In the genomic region with DNA sequence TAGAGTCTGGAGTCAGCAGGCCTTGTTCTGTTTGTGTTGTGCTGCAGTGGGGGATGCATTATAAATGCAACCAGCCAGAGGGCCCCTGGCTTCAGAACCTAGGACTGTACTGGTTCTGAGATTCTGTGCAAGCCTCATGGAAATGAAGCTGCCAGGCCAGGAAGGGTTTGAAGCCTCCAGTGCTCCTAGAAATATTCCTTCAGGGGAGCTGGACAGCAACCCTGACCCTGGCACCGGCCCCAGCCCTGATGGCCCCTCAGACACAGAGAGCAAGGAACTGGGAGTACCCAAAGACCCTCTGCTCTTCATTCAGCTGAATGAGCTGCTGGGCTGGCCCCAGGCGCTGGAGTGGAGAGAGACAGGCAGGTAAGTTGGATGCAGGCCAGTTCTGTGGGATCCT, we compare ENCODE assay signal across 18 cellular contexts. TPM values are rescaled to one million over a fixed set of nuclear protein-coding genes. Genes with fewer than 3 reads are reported as not detected.
A peak's percentile ranks its signal among the peaks of the same experiment; 100 is the strongest.
DNase-seq lines count a peak whose midpoint lies in the region; ATAC-seq and TF ChIP-seq lines count a peak whose summit lies in the region.
"Had no signal": no experiment of that assay in that cellular context is flagged by ENCODE, and none has a peak within 500 bp of the region (broad histone marks: within the 10 kb centered on the region; RNA-seq: fewer than 3 reads in every experiment).

A gene with protein sequence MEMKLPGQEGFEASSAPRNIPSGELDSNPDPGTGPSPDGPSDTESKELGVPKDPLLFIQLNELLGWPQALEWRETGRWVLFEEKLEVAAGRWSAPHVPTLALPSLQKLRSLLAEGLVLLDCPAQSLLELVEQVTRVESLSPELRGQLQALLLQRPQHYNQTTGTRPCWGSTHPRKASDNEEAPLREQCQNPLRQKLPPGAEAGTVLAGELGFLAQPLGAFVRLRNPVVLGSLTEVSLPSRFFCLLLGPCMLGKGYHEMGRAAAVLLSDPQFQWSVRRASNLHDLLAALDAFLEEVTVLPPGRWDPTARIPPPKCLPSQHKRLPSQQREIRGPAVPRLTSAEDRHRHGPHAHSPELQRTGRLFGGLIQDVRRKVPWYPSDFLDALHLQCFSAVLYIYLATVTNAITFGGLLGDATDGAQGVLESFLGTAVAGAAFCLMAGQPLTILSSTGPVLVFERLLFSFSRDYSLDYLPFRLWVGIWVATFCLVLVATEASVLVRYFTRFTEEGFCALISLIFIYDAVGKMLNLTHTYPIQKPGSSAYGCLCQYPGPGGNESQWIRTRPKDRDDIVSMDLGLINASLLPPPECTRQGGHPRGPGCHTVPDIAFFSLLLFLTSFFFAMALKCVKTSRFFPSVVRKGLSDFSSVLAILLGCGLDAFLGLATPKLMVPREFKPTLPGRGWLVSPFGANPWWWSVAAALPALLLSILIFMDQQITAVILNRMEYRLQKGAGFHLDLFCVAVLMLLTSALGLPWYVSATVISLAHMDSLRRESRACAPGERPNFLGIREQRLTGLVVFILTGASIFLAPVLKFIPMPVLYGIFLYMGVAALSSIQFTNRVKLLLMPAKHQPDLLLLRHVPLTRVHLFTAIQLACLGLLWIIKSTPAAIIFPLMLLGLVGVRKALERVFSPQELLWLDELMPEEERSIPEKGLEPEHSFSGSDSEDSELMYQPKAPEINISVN (plus strand): TSS at position 94 of the 400 bp plus-strand sequence. CDS start 43 bp downstream, at position 137.

- TF ChIP-seq CTCF in natural killer cell (IDR thresholded peaks at IDR 0.05) (no peak), chondrocyte (IDR thresholded peaks at IDR 0.05) (no peak), H9 (conservative IDR thresholded peaks at IDR 0.05) (no peak)

- H2BK5ac ChIP-seq in H9 (ENCODE audit: insufficient read length, low read length), result no peak within 1 kb of the TSS

- no peak within 1 kb of the TSS for H3K27ac Mint-ChIP-seq in natural killer cell treated with Interleukin-12 subunit alpha and Interleukin-12 subunit beta and Interleukin-15 and Interleukin-18, amount 100 ng/mL, for 72 hours
- H3K27ac Mint-ChIP-seq in natural killer cell (no peak within 1 kb of the TSS), chondrocyte (ENCODE audit: unreplicated experiment) (no peak within 1 kb of the TSS), H9 (no peak within 1 kb of the TSS)
- H3K27ac Mint-ChIP-seq in stimulated activated effector memory CD8-positive, alpha-beta T cell treated with anti-CD3 and anti-CD28 coated beads, Interleukin-12 subunit alpha, Interleukin-12 subunit beta, amount 100 ng/mL, for 72 hours, result no peak within 1 kb of the TSS
- H3K27ac Mint-ChIP-seq: B cell; CD8-positive, alpha-beta T cell; IgD-negative memory B cell had no signal

- no peak within 1 kb of the TSS for H3K4me2 ChIP-seq in H9 (ENCODE audit: insufficient read depth, insufficient read length, low read length)
- H3K4me2 ChIP-seq: BLaER1 treated with 17β-estradiol and CSF1 and Interleukin-3, amounts not matched to agents 10 nM and 100 nM had no signal

- H4K20me1 ChIP-seq in H9 (ENCODE audit: control insufficient read depth, insufficient read depth, insufficient read length), result no peaks in the 10 kb centered on the region
- H4K20me1 ChIP-seq: BLaER1 treated with 17β-estradiol and CSF1 and Interleukin-3, amounts not matched to agents 10 nM and 100 nM had no signal

- peaks cover 6 to 7% of the 10 kb centered on the region in 2 donors for H3K27me3 Mint-ChIP-seq in natural killer cell treated with Interleukin-12 subunit alpha and Interleukin-12 subunit beta and Interleukin-15 and Interleukin-18, amount 100 ng/mL, for 72 hours
- H3K27me3 Mint-ChIP-seq in natural killer cell (ENCODE audit: low read depth in 2 of 2), result peaks cover 6% of the 10 kb centered on the region in 2 donors
- H3K27me3 Mint-ChIP-seq in chondrocyte (ENCODE audit: low read depth), result no peaks in the 10 kb centered on the region
- H3K27me3 Mint-ChIP-seq in H9 (ENCODE audit: low read depth), result peaks cover 20% of the 10 kb centered on the region

- peaks cover 4% of the 10 kb centered on the region for H3K23me2 ChIP-seq in H9 (ENCODE audit: insufficient read length, low read depth, low read length, poor library complexity, severe bottlenecking)

- H4K8ac ChIP-seq in H9 (replicated peaks; ENCODE audit: insufficient read length, low read depth, low read length), result no peak within 1 kb of the TSS

- no peak within 1 kb of the TSS for H2AK5ac ChIP-seq in H9 (ENCODE audit: insufficient read length, low read length)

- H2BK120ac ChIP-seq in H9 (ENCODE audit: low read depth, low read length, poor library complexity, severe bottlenecking), result no peak within 1 kb of the TSS

- H3K79me1 ChIP-seq in H9 (ENCODE audit: insufficient read depth, low read depth, low read length, poor library complexity, severe bottlenecking), result no peaks in the 10 kb centered on the region

- no peaks in the 10 kb centered on the region for H3K9me3 ChIP-seq in H9 (ENCODE audit: control insufficient read depth, low read depth, low read length)
- H3K9me3 ChIP-seq: BLaER1 treated with 17β-estradiol and CSF1 and Interleukin-3, amounts not matched to agents 10 nM and 100 nM had no signal

- H2BK15ac ChIP-seq in H9 (ENCODE audit: low read depth, low read length), result no peak within 1 kb of the TSS

- ATAC-seq in natural killer cell treated with Interleukin-12 subunit alpha and Interleukin-12 subunit beta and Interleukin-15 and Interleukin-18, amount 100 ng/mL, for 72 hours, result no peak
- no peak for ATAC-seq in natural killer cell
- no peak for ATAC-seq in stimulated activated effector memory CD8-positive, alpha-beta T cell treated with anti-CD3 and anti-CD28 coated beads, Interleukin-12 subunit alpha, Interleukin-12 subunit beta, amount 100 ng/mL, for 72 hours
- ATAC-seq: CD8-positive, alpha-beta T cell; GM12878; HepG2 had no signal

- H3K9ac ChIP-seq in H9 (ENCODE audit: extremely low read depth, insufficient read length, low read length), result no peak within 1 kb of the TSS
- H3K9ac ChIP-seq: BLaER1 treated with 17β-estradiol and CSF1 and Interleukin-3, amounts not matched to agents 10 nM and 100 nM had no signal

- intact Hi-C loops in natural killer cell (cut with micrococcal nuclease) (no loop called here), posterior vena cava (cut with DNase I) (no loop called here)

- H3K4me1 Mint-ChIP-seq in natural killer cell treated with Interleukin-12 subunit alpha and Interleukin-12 subunit beta and Interleukin-15 and Interleukin-18, amount 100 ng/mL, for 72 hours (ENCODE audit: low read depth in 2 of 2), result peaks cover 14 to 15% of the 10 kb centered on the region in 2 donors
- H3K4me1 Mint-ChIP-seq in natural killer cell, result peaks cover 13 to 14% of the 10 kb centered on the region in 2 donors
- peaks cover 14% of the 10 kb centered on the region for H3K4me1 Mint-ChIP-seq in chondrocyte (ENCODE audit: low read depth)
- H3K4me1 Mint-ChIP-seq in H9, result peaks cover 5 to 23% of the 10 kb centered on the region in 2 experiments; a peak in 3 of 4 replicates
- H3K4me1 Mint-ChIP-seq in stimulated activated effector memory CD8-positive, alpha-beta T cell treated with anti-CD3 and anti-CD28 coated beads, Interleukin-12 subunit alpha, Interleukin-12 subunit beta, amount 100 ng/mL, for 72 hours, result peaks cover 17% of the 10 kb centered on the region

- H2BK12ac ChIP-seq in H9 (ENCODE audit: insufficient read length, low read depth, low read length), result no peak within 1 kb of the TSS

- H3K9me3 Mint-ChIP-seq in natural killer cell treated with Interleukin-12 subunit alpha and Interleukin-12 subunit beta and Interleukin-15 and Interleukin-18, amount 100 ng/mL, for 72 hours, result no peaks in the 10 kb centered on the region
- H3K9me3 Mint-ChIP-seq in natural killer cell (no peaks in the 10 kb centered on the region), chondrocyte (ENCODE audit: low read depth) (no peaks in the 10 kb centered on the region), H9 (no peaks in the 10 kb centered on the region; a peak in 1 of 5 replicates)
- H3K9me3 Mint-ChIP-seq in stimulated activated effector memory CD8-positive, alpha-beta T cell treated with anti-CD3 and anti-CD28 coated beads, Interleukin-12 subunit alpha, Interleukin-12 subunit beta, amount 100 ng/mL, for 72 hours, result no peaks in the 10 kb centered on the region
- H3K9me3 Mint-ChIP-seq: CD8-positive, alpha-beta T cell; IgD-negative memory B cell had no signal

- no peak within 1 kb of the TSS for H3T11ph ChIP-seq in H9 (ENCODE audit: low read length)

- no peak within 1 kb of the TSS for H3K4ac ChIP-seq in H9 (ENCODE audit: low read depth, low read length)

- H3K79me2 ChIP-seq in H9 (ENCODE audit: insufficient read depth, low read length), result no peaks in the 10 kb centered on the region

- no peak within 1 kb of the TSS for H3K14ac ChIP-seq in H9 (ENCODE audit: insufficient read depth, low read length)

- no peak within 1 kb of the TSS for H3K23ac ChIP-seq in H9 (ENCODE audit: insufficient read length, low read depth, low read length)

- no peak within 1 kb of the TSS for H3K56ac ChIP-seq in H9 (ENCODE audit: insufficient read length, low read depth, low read length)

- no peak within 1 kb of the TSS for H3K4me3 Mint-ChIP-seq in natural killer cell treated with Interleukin-12 subunit alpha and Interleukin-12 subunit beta and Interleukin-15 and Interleukin-18, amount 100 ng/mL, for 72 hours
- H3K4me3 Mint-ChIP-seq in natural killer cell (no peak within 1 kb of the TSS), chondrocyte (ENCODE audit: unreplicated experiment) (no peak within 1 kb of the TSS), H9 (no peak within 1 kb of the TSS; a peak in 1 of 5 replicates)
- no peak within 1 kb of the TSS for H3K4me3 Mint-ChIP-seq in stimulated activated effector memory CD8-positive, alpha-beta T cell treated with anti-CD3 and anti-CD28 coated beads, Interleukin-12 subunit alpha, Interleukin-12 subunit beta, amount 100 ng/mL, for 72 hours
- H3K4me3 Mint-ChIP-seq: B cell; CD8-positive, alpha-beta T cell; IgD-negative memory B cell had no signal

- no peak within 1 kb of the TSS for H3K18ac ChIP-seq in H9 (ENCODE audit: insufficient read length, low read depth, low read length)

- no peak within 1 kb of the TSS for H4K5ac ChIP-seq in H9 (ENCODE audit: insufficient read length, low read depth, low read length)

- H2BK20ac ChIP-seq in H9 (ENCODE audit: low read depth, low read length, poor library complexity, severe bottlenecking), result no peak within 1 kb of the TSS

- no CpG with 5 or more reads among the region's 2 CpGs for WGBS in H9 (ENCODE audit: extremely low coverage, insufficient read length, low lambda C conversion rate)

- no peaks in the 10 kb centered on the region for H3K27me3 ChIP-seq in H9 (ENCODE audit: insufficient read depth, low read length)
- H3K27me3 ChIP-seq: BLaER1 treated with 17β-estradiol and CSF1 and Interleukin-3, amounts not matched to agents 10 nM and 100 nM had no signal

- H4K91ac ChIP-seq in H9 (ENCODE audit: insufficient read length, low read depth, low read length), result no peak within 1 kb of the TSS

- no peak within 1 kb of the TSS for H2AFZ ChIP-seq in H9 (ENCODE audit: low read length)

- no peaks in the 10 kb centered on the region; the same call in 1 of the 2 replicates for H3K4me1 ChIP-seq in H9 (ENCODE audit: insufficient read depth, low read length)

- peak; percentile 29 for DNase-seq in natural killer cell treated with Interleukin-12 subunit alpha and Interleukin-12 subunit beta and Interleukin-15 and Interleukin-18, amount 100 ng/mL, for 72 hours (ENCODE audit: low spot score)
- DNase-seq in natural killer cell, result no peak
- DNase-seq in chondrocyte (ENCODE audit: low spot score), result peak; percentile 73
- peak; percentile 71 for DNase-seq in posterior vena cava (ENCODE audit: low spot score)
- no peak for DNase-seq in H9
- no peak for DNase-seq in stimulated activated effector memory CD8-positive, alpha-beta T cell treated with anti-CD3 and anti-CD28 coated beads, Interleukin-12 subunit alpha, Interleukin-12 subunit beta, amount 100 ng/mL, for 72 hours (ENCODE audit: low spot score in 2 of 2)
- DNase-seq: Calu3; CD8-positive, alpha-beta T cell; DMS79 treated with DMSO at 0.1 percent for 48 hours; GOT3 had no signal

- no peak within 1 kb of the TSS for H3K27ac ChIP-seq in H9 (ENCODE audit: insufficient read length, low read depth, low read length)
- H3K27ac ChIP-seq: BLaER1 treated with 17β-estradiol and CSF1 and Interleukin-3, amounts not matched to agents 10 nM and 100 nM had no signal

- no peaks in the 10 kb centered on the region for H3K36me3 Mint-ChIP-seq in natural killer cell treated with Interleukin-12 subunit alpha and Interleukin-12 subunit beta and Interleukin-15 and Interleukin-18, amount 100 ng/mL, for 72 hours
- H3K36me3 Mint-ChIP-seq in natural killer cell (no peaks in the 10 kb centered on the region), chondrocyte (ENCODE audit: low read depth) (no peaks in the 10 kb centered on the region), H9 (ENCODE audit: insufficient read depth in 1 of 3, low read depth in 3 of 3) (no peaks in the 10 kb centered on the region)
- no peaks in the 10 kb centered on the region for H3K36me3 Mint-ChIP-seq in stimulated activated effector memory CD8-positive, alpha-beta T cell treated with anti-CD3 and anti-CD28 coated beads, Interleukin-12 subunit alpha, Interleukin-12 subunit beta, amount 100 ng/mL, for 72 hours
- H3K36me3 Mint-ChIP-seq: CD8-positive, alpha-beta T cell had no signal

RNA-seq across cellular contexts. Expression of the gene that starts here (rescaled TPM):
- total RNA-seq in natural killer cell treated with Interleukin-12 subunit alpha and Interleukin-12 subunit beta and Interleukin-15 and Interleukin-18, amount 100 ng/mL, for 72 hours, result not detected
- total RNA-seq in natural killer cell (not detected), chondrocyte (not detected in 3 replicates), posterior vena cava (not detected), H9 (2021) (0.07 TPM in 1 of 2 replicates, not detected in the other)
- total RNA-seq: A172; B cell; Calu3; CD8-positive, alpha-beta T cell; G401; H7; HepG2 had no signal

Comparison
In these comparisons a context has a peak if more than half of its experiments do, and no peak if none do; other contexts are left out.
1. Peak in DNase-seq in natural killer cell treated with Interleukin-12 subunit alpha and Interleukin-12 subunit beta and Interleukin-15 and Interleukin-18, amount 100 ng/mL, for 72 hours; RNA of the gene not detected or under 1 TPM.
2. Peak in DNase-seq in chondrocyte; RNA of the gene not detected or under 1 TPM.
3. Peak in DNase-seq in posterior vena cava; RNA of the gene not detected or under 1 TPM.